In the genomic region with DNA sequence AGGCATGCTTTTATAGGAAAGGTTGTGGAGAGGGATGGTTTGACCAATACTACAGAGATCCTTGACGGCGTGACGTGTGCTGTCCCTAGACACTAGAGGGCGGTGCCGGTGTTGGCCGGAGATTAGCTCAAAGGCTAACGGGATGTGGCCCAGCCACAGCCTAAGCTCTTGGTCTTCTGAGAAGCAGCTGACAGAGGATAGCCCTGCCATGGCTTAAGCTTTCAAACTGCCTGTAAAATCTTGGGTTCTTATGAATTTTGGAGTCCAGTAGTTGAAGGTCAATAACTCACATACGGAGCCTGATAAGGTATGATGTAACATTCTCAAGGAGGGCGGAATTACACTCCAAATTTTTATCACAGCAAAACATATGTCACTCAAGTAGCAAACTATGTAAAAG, we compare ENCODE assay signal across 8 cellular contexts.
DNase-seq lines count a peak whose midpoint lies in the region; ATAC-seq, FAIRE-seq and TF ChIP-seq lines count a peak whose summit lies in the region.

No MANE protein-coding gene starts in this region.

- no peaks in the 10 kb centered on the region for H3K36me3 ChIP-seq in right atrium auricular region
- no peaks in the 10 kb centered on the region for H3K36me3 ChIP-seq in pancreas

- ATAC-seq in Right ventricle myocardium inferior (peak; percentile 84), GM21786 (IDR thresholded peaks at IDR 0.05; ENCODE audit: unreplicated experiment) (peak; percentile 99), pancreas (peak; percentile 78 to 96 (median 86))

- H3K9me3 ChIP-seq in right atrium auricular region, result no peaks in the 10 kb centered on the region
- no peaks in the 10 kb centered on the region for H3K9me3 ChIP-seq in pancreas

- DNase-seq in Right ventricle myocardium inferior (ENCODE audit: missing footprints), result no peak
- DNase-seq in right atrium auricular region (ENCODE audit: low spot score), result no peak
- DNase-seq in HT1080 (ENCODE audit: low read depth), result peak; percentile 44
- DNase-seq in SKM-1 (lab: John Stamatoyannopoulos, UW; ENCODE audit: unreplicated experiment), result peak; percentile 6
- peak; percentile 58 for DNase-seq in fibroblast of the conjunctiva (ENCODE audit: low read depth)
- DNase-seq in pancreas, result peak; percentile 25 to 75 (median 50)
- no peak for DNase-seq in GM19240 (ENCODE audit: insufficient read length, low spot score)

- H3K27me3 ChIP-seq in right atrium auricular region, result no peaks in the 10 kb centered on the region
- H3K27me3 ChIP-seq in pancreas, result no peaks in the 10 kb centered on the region

- H3K27ac ChIP-seq in right atrium auricular region (no peak overlapping the region), pancreas (no peak overlapping the region)

- TF ChIP-seq CTCF in right atrium auricular region (IDR thresholded peaks at IDR 0.05) (peak in 1 of 2 donors; percentile 48), pancreas (IDR thresholded peaks at IDR 0.05) (peak in 3 of 4 donors; percentile 19 to 34 (median 24))

- 21 to 22% methylated on average over 9 of the region's 9 CpGs for WGBS in pancreas, 2 donors

- intact Hi-C loops in Right ventricle myocardium inferior (cut with DNase I) (loop anchor here (5.0 kb wide), 1 partner anchor 295 kb away; no protein-coding TSS in a partner anchor), pancreas (cut with DNase I) (no loop called here)

- no peak for FAIRE-seq in pancreas (lab: Jason Lieb, UNC)

- H3K4me3 ChIP-seq in right atrium auricular region (no peak overlapping the region), pancreas (no peak overlapping the region)

- no peaks in the 10 kb centered on the region for H3K4me1 ChIP-seq in right atrium auricular region
- no peaks in the 10 kb centered on the region for H3K4me1 ChIP-seq in pancreas

Comparison
In these comparisons a context has a peak if more than half of its experiments do, and no peak if none do; other contexts are left out.
1. DNase-seq: peak in HT1080 (single experiment), SKM-1 (single experiment), fibroblast of the conjunctiva (single experiment) and pancreas (6 of 6); none in Right ventricle myocardium inferior (single experiment), right atrium auricular region (single experiment) and GM19240 (single experiment).
2. Peak in every context shown above with its lines, with median percentiles within 50 percentile points of each other: ATAC-seq.